ENCODE assay signal across 1 cellular context in the genomic region with DNA sequence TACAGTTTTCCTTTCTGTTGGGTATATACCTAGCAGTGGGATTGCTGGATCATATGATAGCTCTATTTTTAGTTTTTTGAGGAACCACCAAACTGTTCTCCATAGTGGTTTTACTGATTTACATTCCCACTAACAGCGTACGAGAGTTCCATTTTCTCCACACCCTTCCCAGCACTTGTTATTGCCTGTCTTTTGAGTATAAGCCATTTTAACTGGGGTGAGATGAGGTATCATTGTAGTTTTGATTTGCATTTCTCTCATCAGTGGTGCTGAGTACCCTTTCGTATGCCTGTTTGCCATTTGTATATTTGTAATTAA.
TF ChIP-seq lines count a peak whose summit lies in the region.

No MANE protein-coding gene starts in this region.

TF ChIP-seq in GM12878, 131 proteins besides CTCF, POLR2A, EP300 and RAD21:
- TF ChIP-seq HDAC6 (IDR thresholded peaks at IDR 0.05; ENCODE audit: unreplicated experiment): no peak
- no peak for TF ChIP-seq FOXM1 (IDR thresholded peaks at IDR 0.05; ENCODE audit: low read depth, low read length)
- no peak for TF ChIP-seq JUNB (IDR thresholded peaks at IDR 0.05)
- no peak for TF ChIP-seq DPF2 (IDR thresholded peaks at IDR 0.05)
- no peak for TF ChIP-seq NR2C1 (IDR thresholded peaks at IDR 0.05)
- 0 out of 2 replicates have a peak, but pooled peaks have one; percentile 4 for TF ChIP-seq IKZF1 (conservative IDR thresholded peaks at IDR 0.05)
- TF ChIP-seq FOXK2 (IDR thresholded peaks at IDR 0.05): no peak
- TF ChIP-seq CBX5 (IDR thresholded peaks at IDR 0.05; ENCODE audit: low read depth): no peak
- 0 out of 2 replicates have a peak, but pooled peaks have one; percentile 4 for TF ChIP-seq ZNF217 (IDR thresholded peaks at IDR 0.05)
TF ChIP-seq in GM12878: peak in this region for 2.
